ENCODE assay signal across 12 cellular contexts in genomic region chr11:93248602-93249001, GRCh38.
DNase-seq lines count a peak whose midpoint lies in the region; ATAC-seq, FAIRE-seq and TF ChIP-seq lines count a peak whose summit lies in the region.
"Had no signal": no experiment of that assay in that cellular context is flagged by ENCODE, and none has a peak within 500 bp of the region (broad histone marks: within the 10 kb centered on the region; RNA-seq: fewer than 3 reads in every experiment).

No MANE protein-coding gene starts in this region.

- FAIRE-seq in D721Med (lab: Jason Lieb, UNC) = no peak

- TF ChIP-seq CTCF in D721Med (IDR thresholded peaks at IDR 0.05; ENCODE audit: insufficient read depth, missing control alignments) (peak; percentile 23), HFF-Myc (IDR thresholded peaks at IDR 0.05; ENCODE audit: low read depth, low read length, missing control alignments) (peak; percentile 15)

- no peak for ATAC-seq in GM21528 (IDR thresholded peaks at IDR 0.05; ENCODE audit: low FRiP score, unreplicated experiment)
- no peak for ATAC-seq in GM21619 (IDR thresholded peaks at IDR 0.05; ENCODE audit: unreplicated experiment)
- ATAC-seq in GM18520 (IDR thresholded peaks at IDR 0.05; ENCODE audit: unreplicated experiment) = no peak
- ATAC-seq: activated CD8-positive, alpha-beta T cell treated with anti-CD3 and anti-CD28 coated beads, Interleukin-2, amount 10 ng/mL, durations not matched to agents 7 days and 5 days; esophagus mucosa had no signal

- DNase-seq in D721Med (ENCODE audit: insufficient read length, low spot score) (no peak), HFF-Myc (ENCODE audit: extremely low read depth, low read depth) (no peak), SW480 (ENCODE audit: low spot score) (peak; percentile 11), kidney glomerular epithelial cell (lab: John Stamatoyannopoulos, UW) (peak; percentile 5), NCI-H1436 (lab: John Stamatoyannopoulos, UW) (no peak)
- DNase-seq: activated CD8-positive, alpha-beta T cell treated with anti-CD3 and anti-CD28 coated beads, Interleukin-2, amount 10 ng/mL, durations not matched to agents 7 days and 5 days; EL; NCI-H1048 had no signal

- no peak overlapping the region for H3K4me3 ChIP-seq in HFF-Myc (replicated peaks; ENCODE audit: low read depth, low read length)

Comparison
In these comparisons a context has a peak if more than half of its experiments do, and no peak if none do; other contexts are left out.
1. DNase-seq: peak in SW480 (single experiment) and kidney glomerular epithelial cell (single experiment); none in D721Med (single experiment), HFF-Myc (single experiment) and NCI-H1436 (single experiment).